ENCODE assay signal across 8 cellular contexts in genomic region chr7:100676501-100677306, GRCh38. TPM values are rescaled to one million over a fixed set of nuclear protein-coding genes. Genes with fewer than 3 reads are reported as not detected.
DNase-seq lines count a peak whose midpoint lies in the region; ATAC-seq and TF ChIP-seq lines count a peak whose summit lies in the region.

No MANE protein-coding gene starts in this region.

- H3K4me3 Mint-ChIP-seq in progenitor cell of endocrine pancreas (ENCODE audit: low read depth) = peak overlapping the region; percentile 73

- no peaks in the 10 kb centered on the region for H3K27me3 ChIP-seq in DND-41 (ENCODE audit: insufficient read depth, low read length, poor library complexity)

- peak overlapping the region; percentile 94 for H3K4me2 ChIP-seq in DND-41 (ENCODE audit: insufficient read depth, low read length)

- H3K9me3 Mint-ChIP-seq in progenitor cell of endocrine pancreas (ENCODE audit: low read depth) = no peaks in the 10 kb centered on the region

- DNase-seq in DND-41 = no peak
- no peak for DNase-seq in fibroblast of pulmonary artery (ENCODE audit: low read depth)
- DNase-seq in progenitor cell of endocrine pancreas (ENCODE audit: low spot score, unreplicated experiment) = no peak
- DNase-seq in NCI-H446 treated with DMSO at 0.1 percent for 48 hours (lab: John Stamatoyannopoulos, UW) = no peak
- no peak for DNase-seq in NCI-H2029 (lab: John Stamatoyannopoulos, UW)
- DNase-seq in activated CD4-positive, alpha-beta T cell treated with anti-CD3 and anti-CD28 coated beads, Interleukin-2, amount 50 U/mL, for 48 hours = no peak

- H2AFZ ChIP-seq in DND-41 (ENCODE audit: low read depth, low read length) = no peak overlapping the region

- no peaks in the 10 kb centered on the region for H3K9me3 ChIP-seq in DND-41 (ENCODE audit: insufficient read depth, low read length, severe bottlenecking)

- H3K36me3 Mint-ChIP-seq in progenitor cell of endocrine pancreas (ENCODE audit: insufficient read depth) = peaks cover 6% of the 10 kb centered on the region

- H3K27me3 Mint-ChIP-seq in progenitor cell of endocrine pancreas = peaks cover 3% of the 10 kb centered on the region

- H3K4me1 Mint-ChIP-seq in progenitor cell of endocrine pancreas (ENCODE audit: low read depth) = peaks cover 2% of the 10 kb centered on the region

- H3K27ac Mint-ChIP-seq in progenitor cell of endocrine pancreas = peak overlapping the region; percentile 69

- peaks cover 53% of the 10 kb centered on the region for H3K36me3 ChIP-seq in DND-41 (ENCODE audit: insufficient read depth, low read length)

- TF ChIP-seq CTCF in DND-41 (IDR thresholded peaks at IDR 0.05; ENCODE audit: borderline replicate concordance, extremely low read depth, low read length, poor library complexity, severe bottlenecking) (no peak), WI38 (IDR thresholded peaks at IDR 0.05; ENCODE audit: low read depth, low read length) (no peak), fibroblast of pulmonary artery (IDR thresholded peaks at IDR 0.05; ENCODE audit: low read length, missing control alignments) (no peak), progenitor cell of endocrine pancreas (IDR thresholded peaks at IDR 0.05; ENCODE audit: unreplicated experiment) (no peak)

- H3K27ac ChIP-seq in DND-41 (ENCODE audit: low read length) = peak overlapping the region; percentile 42; the same call in 1 of the 2 replicates

- H3K4me3 ChIP-seq in DND-41 (ENCODE audit: low read depth in 1 of 2, low read length in 2 of 2) = peak overlapping the region in 1 of 2 experiments; percentile 98; a peak in 3 of 4 replicates
- H3K4me3 ChIP-seq in WI38 (ENCODE audit: low read depth, low read length) = peak overlapping the region; percentile 95
- H3K4me3 ChIP-seq in fibroblast of pulmonary artery (replicated peaks; ENCODE audit: low read depth, low read length) = peak overlapping the region; percentile 95

- H3K4me1 ChIP-seq in DND-41 (ENCODE audit: insufficient read depth, low read length) = peaks cover 22% of the 10 kb centered on the region

- ATAC-seq in DND-41 (ENCODE audit: insufficient read depth, low read depth) = no peak
- ATAC-seq in HG03571 (IDR thresholded peaks at IDR 0.05; ENCODE audit: unreplicated experiment) = no peak

- peaks cover 52% of the 10 kb centered on the region for H3K79me2 ChIP-seq in DND-41 (ENCODE audit: insufficient read depth, low read length)

- H3K9ac ChIP-seq in DND-41 (ENCODE audit: low read depth, low read length) = peak overlapping the region; percentile 91; the same call in 1 of the 2 replicates

- H4K20me1 ChIP-seq in DND-41 (ENCODE audit: insufficient read depth, low read length) = peaks cover 61% of the 10 kb centered on the region

RNA-seq across cellular contexts. Expression of gene GNB2, which starts 3.2 kb away (rescaled TPM):
- 160 and 167 TPM in 2 replicates for total RNA-seq in progenitor cell of endocrine pancreas

RNA-seq across cellular contexts. Expression of gene GIGYF1, which starts 17.3 kb away (rescaled TPM):
- total RNA-seq in progenitor cell of endocrine pancreas = 89.3 and 95.1 TPM in 2 replicates

RNA-seq across cellular contexts. Expression of gene ACTL6B, which starts 20.5 kb away (rescaled TPM):
- 4.1 and 4.2 TPM in 2 replicates for total RNA-seq in progenitor cell of endocrine pancreas

RNA-seq across cellular contexts. Expression of gene POP7, which starts 29.2 kb away (rescaled TPM):
- total RNA-seq in progenitor cell of endocrine pancreas = 30.2 and 33.7 TPM in 2 replicates

RNA-seq across cellular contexts. Expression of gene TFR2, which starts 35.4 kb away (rescaled TPM):
- total RNA-seq in progenitor cell of endocrine pancreas = 0.62 and 0.93 TPM in 2 replicates
